In the genomic region with DNA sequence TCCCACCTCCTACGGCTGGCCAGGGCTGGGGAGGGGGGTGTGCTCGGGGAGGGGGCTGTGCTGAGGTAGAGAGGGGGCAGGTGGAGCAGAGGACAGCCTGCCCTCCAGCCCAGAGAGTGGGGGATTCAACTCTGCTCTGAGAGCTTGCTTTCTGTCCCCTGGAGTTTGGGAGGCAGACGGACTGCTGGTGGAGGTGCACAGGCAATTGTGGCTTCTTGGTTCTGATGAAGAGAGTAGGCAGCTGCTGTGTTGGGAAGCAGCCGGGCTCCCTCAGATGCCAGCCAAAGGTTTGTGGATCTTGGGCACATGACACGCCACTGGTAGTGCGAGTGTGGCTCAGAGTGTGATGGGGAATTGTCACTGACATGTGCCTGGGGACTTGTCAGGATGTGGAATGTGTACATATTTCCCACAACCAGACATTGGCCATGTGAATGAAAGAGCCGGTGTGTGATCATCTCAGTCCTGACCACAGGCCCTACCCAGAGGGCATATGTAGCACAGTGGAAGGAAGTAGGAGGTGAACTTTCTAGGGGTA, we compare ENCODE assay signal across 3 cellular contexts. TPM values are rescaled to one million over a fixed set of nuclear protein-coding genes. Genes with fewer than 3 reads are reported as not detected.
"Had no signal": no experiment of that assay in that cellular context is flagged by ENCODE, and none has a peak within 500 bp of the region (broad histone marks: within the 10 kb centered on the region; RNA-seq: fewer than 3 reads in every experiment).

No MANE protein-coding gene starts in this region.

RNA-seq across cellular contexts. Expression of a gene that starts 5.3 kb away (rescaled TPM):
- total RNA-seq: activated T-cell treated with anti-CD3 and anti-CD28 coated beads, Interleukin-2, amount 50 U/mL, for 72 hours; HepG2; SK-MEL-5 had no signal
- polyA plus RNA-seq: HepG2 had no signal
